ENCODE assay signal across 1 cellular context in the genomic region with DNA sequence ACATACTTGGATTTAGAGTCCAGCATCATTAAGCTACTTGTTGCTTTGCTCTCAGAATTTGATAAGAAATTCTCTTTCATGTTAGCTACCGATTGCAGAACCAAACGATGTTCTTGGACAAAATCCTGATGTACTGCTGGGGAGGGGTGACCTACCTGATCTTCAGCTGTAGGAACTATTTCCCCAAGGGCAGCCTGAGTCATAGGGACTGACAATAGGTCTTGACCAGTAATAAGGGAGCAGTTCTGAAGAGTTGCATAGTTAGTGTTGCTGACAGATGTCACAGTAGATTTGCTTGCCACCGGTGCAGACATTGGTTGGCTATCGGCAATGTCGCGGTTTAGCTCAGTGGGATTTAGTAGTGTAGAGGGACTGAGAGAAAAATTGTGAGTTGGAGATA.
TF ChIP-seq lines count a peak whose summit lies in the region.

No MANE protein-coding gene starts in this region.

TF ChIP-seq in K562, 482 proteins besides CTCF, POLR2A, EP300 and RAD21:
- TF ChIP-seq, protein P1, sequence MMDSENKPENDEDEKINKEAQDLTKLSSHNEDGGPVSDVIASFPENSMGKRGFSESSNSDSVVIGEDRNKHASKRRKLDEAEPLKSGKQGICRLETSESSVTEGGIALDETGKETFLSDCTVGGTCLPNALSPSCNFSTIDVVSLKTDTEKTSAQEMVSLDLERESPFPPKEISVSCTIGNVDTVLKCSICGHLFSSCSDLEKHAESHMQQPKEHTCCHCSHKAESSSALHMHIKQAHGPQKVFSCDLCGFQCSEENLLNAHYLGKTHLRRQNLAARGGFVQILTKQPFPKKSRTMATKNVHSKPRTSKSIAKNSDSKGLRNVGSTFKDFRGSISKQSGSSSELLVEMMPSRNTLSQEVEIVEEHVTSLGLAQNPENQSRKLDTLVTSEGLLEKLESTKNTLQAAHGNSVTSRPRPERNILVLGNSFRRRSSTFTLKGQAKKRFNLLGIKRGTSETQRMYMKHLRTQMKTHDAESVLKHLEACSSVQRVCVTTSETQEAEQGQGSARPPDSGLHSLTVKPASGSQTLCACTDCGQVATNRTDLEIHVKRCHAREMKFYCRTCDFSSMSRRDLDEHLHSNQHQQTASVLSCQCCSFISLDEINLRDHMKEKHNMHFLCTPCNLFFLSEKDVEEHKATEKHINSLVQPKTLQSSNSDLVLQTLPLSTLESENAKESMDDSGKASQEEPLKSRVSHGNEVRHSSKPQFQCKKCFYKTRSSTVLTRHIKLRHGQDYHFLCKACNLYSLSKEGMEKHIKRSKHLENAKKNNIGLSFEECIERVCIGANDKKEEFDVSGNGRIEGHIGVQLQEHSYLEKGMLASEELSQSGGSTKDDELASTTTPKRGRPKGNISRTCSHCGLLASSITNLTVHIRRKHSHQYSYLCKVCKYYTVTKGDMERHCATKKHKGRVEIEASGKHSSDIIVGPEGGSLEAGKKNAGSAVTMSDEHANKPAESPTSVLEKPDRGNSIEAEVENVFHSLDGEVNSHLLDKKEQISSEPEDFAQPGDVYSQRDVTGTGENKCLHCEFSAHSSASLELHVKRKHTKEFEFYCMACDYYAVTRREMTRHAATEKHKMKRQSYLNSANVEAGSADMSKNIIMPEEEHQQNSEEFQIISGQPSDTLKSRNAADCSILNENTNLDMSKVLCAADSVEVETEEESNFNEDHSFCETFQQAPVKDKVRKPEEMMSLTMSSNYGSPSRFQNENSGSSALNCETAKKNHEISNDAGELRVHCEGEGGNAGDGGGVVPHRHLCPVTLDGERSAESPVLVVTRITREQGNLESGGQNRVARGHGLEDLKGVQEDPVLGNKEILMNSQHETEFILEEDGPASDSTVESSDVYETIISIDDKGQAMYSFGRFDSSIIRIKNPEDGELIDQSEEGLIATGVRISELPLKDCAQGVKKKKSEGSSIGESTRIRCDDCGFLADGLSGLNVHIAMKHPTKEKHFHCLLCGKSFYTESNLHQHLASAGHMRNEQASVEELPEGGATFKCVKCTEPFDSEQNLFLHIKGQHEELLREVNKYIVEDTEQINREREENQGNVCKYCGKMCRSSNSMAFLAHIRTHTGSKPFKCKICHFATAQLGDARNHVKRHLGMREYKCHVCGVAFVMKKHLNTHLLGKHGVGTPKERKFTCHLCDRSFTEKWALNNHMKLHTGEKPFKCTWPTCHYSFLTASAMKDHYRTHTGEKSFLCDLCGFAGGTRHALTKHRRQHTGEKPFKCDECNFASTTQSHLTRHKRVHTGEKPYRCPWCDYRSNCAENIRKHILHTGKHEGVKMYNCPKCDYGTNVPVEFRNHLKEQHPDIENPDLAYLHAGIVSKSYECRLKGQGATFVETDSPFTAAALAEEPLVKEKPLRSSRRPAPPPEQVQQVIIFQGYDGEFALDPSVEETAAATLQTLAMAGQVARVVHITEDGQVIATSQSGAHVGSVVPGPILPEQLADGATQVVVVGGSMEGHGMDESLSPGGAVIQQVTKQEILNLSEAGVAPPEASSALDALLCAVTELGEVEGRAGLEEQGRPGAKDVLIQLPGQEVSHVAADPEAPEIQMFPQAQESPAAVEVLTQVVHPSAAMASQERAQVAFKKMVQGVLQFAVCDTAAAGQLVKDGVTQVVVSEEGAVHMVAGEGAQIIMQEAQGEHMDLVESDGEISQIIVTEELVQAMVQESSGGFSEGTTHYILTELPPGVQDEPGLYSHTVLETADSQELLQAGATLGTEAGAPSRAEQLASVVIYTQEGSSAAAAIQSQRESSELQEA (IDR thresholded peaks at IDR 0.05; ENCODE audit: low read depth), result no peak
- no peak for TF ChIP-seq ZNF707 (CRISPR knock-in tag; conservative IDR thresholded peaks at IDR 0.05)
- TF ChIP-seq ZNF146 (CRISPR knock-in tag; IDR thresholded peaks at IDR 0.05; ENCODE audit: unreplicated experiment), result no peak
- TF ChIP-seq STAG1 (CRISPR knock-in tag; IDR thresholded peaks at IDR 0.05; ENCODE audit: borderline replicate concordance), result no peak
- TF ChIP-seq, protein P2, sequence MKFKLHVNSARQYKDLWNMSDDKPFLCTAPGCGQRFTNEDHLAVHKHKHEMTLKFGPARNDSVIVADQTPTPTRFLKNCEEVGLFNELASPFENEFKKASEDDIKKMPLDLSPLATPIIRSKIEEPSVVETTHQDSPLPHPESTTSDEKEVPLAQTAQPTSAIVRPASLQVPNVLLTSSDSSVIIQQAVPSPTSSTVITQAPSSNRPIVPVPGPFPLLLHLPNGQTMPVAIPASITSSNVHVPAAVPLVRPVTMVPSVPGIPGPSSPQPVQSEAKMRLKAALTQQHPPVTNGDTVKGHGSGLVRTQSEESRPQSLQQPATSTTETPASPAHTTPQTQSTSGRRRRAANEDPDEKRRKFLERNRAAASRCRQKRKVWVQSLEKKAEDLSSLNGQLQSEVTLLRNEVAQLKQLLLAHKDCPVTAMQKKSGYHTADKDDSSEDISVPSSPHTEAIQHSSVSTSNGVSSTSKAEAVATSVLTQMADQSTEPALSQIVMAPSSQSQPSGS (CRISPR knock-in tag; IDR thresholded peaks at IDR 0.05), result no peak
- TF ChIP-seq DIDO1 (tag; IDR thresholded peaks at IDR 0.05; ENCODE audit: low read depth), result no peak
- no peak for TF ChIP-seq PCBP1 (IDR thresholded peaks at IDR 0.05; ENCODE audit: low read depth, low read length, poor library complexity, severe bottlenecking)
- TF ChIP-seq HDAC8 (tag; IDR thresholded peaks at IDR 0.05), result no peak
